Comparison of ENCODE assay signal across 16 cellular contexts in genomic region chr1:156582388-156583022, GRCh38. TPM values are rescaled to one million over a fixed set of nuclear protein-coding genes. Genes with fewer than 3 reads are reported as not detected.
DNase-seq lines count a peak whose midpoint lies in the region; ATAC-seq and TF ChIP-seq lines count a peak whose summit lies in the region.
"Had no signal": no experiment of that assay in that cellular context is flagged by ENCODE, and none has a peak within 500 bp of the region (broad histone marks: within the 10 kb centered on the region; RNA-seq: fewer than 3 reads in every experiment).

No MANE protein-coding gene starts in this region.

- H3K4me1 Mint-ChIP-seq in activated T-helper 1 cell treated with anti-CD3 and anti-CD28 coated beads, Interleukin-12 subunit alpha, Interleukin-12 subunit beta, Interleukin-2, Interleukin-4 antibody, amounts not matched to agents 30 ng/mL and 10 ng/mL and 1 ng/mL, durations not matched to agents 14 hours and 24 hours and 36 hours (ENCODE audit: low read depth) = peaks cover 12% of the 10 kb centered on the region
- H3K4me1 Mint-ChIP-seq in neural crest cell = peaks cover 15% of the 10 kb centered on the region

- no peaks in the 10 kb centered on the region for H3K36me3 Mint-ChIP-seq in activated T-helper 1 cell treated with anti-CD3 and anti-CD28 coated beads, Interleukin-12 subunit alpha, Interleukin-12 subunit beta, Interleukin-2, Interleukin-4 antibody, amounts not matched to agents 30 ng/mL and 10 ng/mL and 1 ng/mL, durations not matched to agents 14 hours and 24 hours and 36 hours (ENCODE audit: low read depth)
- no peaks in the 10 kb centered on the region for H3K36me3 Mint-ChIP-seq in neural crest cell (ENCODE audit: low read depth)

- H3K27me3 Mint-ChIP-seq in activated T-helper 1 cell treated with anti-CD3 and anti-CD28 coated beads, Interleukin-12 subunit alpha, Interleukin-12 subunit beta, Interleukin-2, Interleukin-4 antibody, amounts not matched to agents 30 ng/mL and 10 ng/mL and 1 ng/mL, durations not matched to agents 14 hours and 24 hours and 36 hours (ENCODE audit: insufficient read depth) = no peaks in the 10 kb centered on the region
- H3K27me3 Mint-ChIP-seq in neural crest cell (ENCODE audit: low read depth) = no peaks in the 10 kb centered on the region

- H3K4me3 Mint-ChIP-seq in activated T-helper 1 cell treated with anti-CD3 and anti-CD28 coated beads, Interleukin-12 subunit alpha, Interleukin-12 subunit beta, Interleukin-2, Interleukin-4 antibody, amounts not matched to agents 30 ng/mL and 10 ng/mL and 1 ng/mL, durations not matched to agents 14 hours and 24 hours and 36 hours = peak overlapping the region; percentile 74
- no peak overlapping the region for H3K4me3 Mint-ChIP-seq in neural crest cell

- intact Hi-C loops in activated T-helper 1 cell treated with anti-CD3 and anti-CD28 coated beads, Interleukin-12 subunit alpha, Interleukin-12 subunit beta, Interleukin-2, Interleukin-4 antibody, amounts not matched to agents 30 ng/mL and 10 ng/mL and 1 ng/mL, durations not matched to agents 14 hours and 24 hours and 36 hours (cut with micrococcal nuclease) = no loop called here

- TF ChIP-seq CTCF in GM12865 (IDR thresholded peaks at IDR 0.05; ENCODE audit: insufficient read depth, low read depth, low read length, missing control alignments) = no peak
- no peak for TF ChIP-seq CTCF in neural crest cell (conservative IDR thresholded peaks at IDR 0.05)

- DNase-seq in GM12865 (ENCODE audit: low read depth) = peak; percentile 16
- DNase-seq in activated T-helper 1 cell treated with anti-CD3 and anti-CD28 coated beads, Interleukin-12 subunit alpha, Interleukin-12 subunit beta, Interleukin-2, Interleukin-4 antibody, amounts not matched to agents 30 ng/mL and 10 ng/mL and 1 ng/mL, durations not matched to agents 14 hours and 24 hours and 36 hours (ENCODE audit: low spot score) = no peak
- DNase-seq in neural crest cell (ENCODE audit: low read depth, low spot score) = no peak
- no peak for DNase-seq in NCI-H2196 (lab: John Stamatoyannopoulos, UW; ENCODE audit: unreplicated experiment)
- DNase-seq in RKO (ENCODE audit: low spot score) = no peak
- DNase-seq: activated CD4-positive, CD25-positive, alpha-beta regulatory T cell treated with anti-CD3 and anti-CD28 coated beads, Interleukin-2, amount 50 U/mL, for 72 hours; hippocampal formation; NCI-H510A; psoas muscle; SIG-M5 had no signal

- H3K4me3 ChIP-seq in GM12865 (ENCODE audit: low read depth, low read length) = no peak overlapping the region
- H3K4me3 ChIP-seq: lung, psoas muscle, thoracic aorta had no signal

- no peaks in the 10 kb centered on the region for H3K9me3 Mint-ChIP-seq in activated T-helper 1 cell treated with anti-CD3 and anti-CD28 coated beads, Interleukin-12 subunit alpha, Interleukin-12 subunit beta, Interleukin-2, Interleukin-4 antibody, amounts not matched to agents 30 ng/mL and 10 ng/mL and 1 ng/mL, durations not matched to agents 14 hours and 24 hours and 36 hours
- H3K9me3 Mint-ChIP-seq in neural crest cell = no peaks in the 10 kb centered on the region

- ATAC-seq in HG03280 (IDR thresholded peaks at IDR 0.05; ENCODE audit: unreplicated experiment) (peak; percentile 48), GM19324 (IDR thresholded peaks at IDR 0.05; ENCODE audit: low FRiP score, unreplicated experiment) (no peak), GM21619 (IDR thresholded peaks at IDR 0.05; ENCODE audit: unreplicated experiment) (no peak)

- peak overlapping the region; percentile 83 for H3K27ac Mint-ChIP-seq in activated T-helper 1 cell treated with anti-CD3 and anti-CD28 coated beads, Interleukin-12 subunit alpha, Interleukin-12 subunit beta, Interleukin-2, Interleukin-4 antibody, amounts not matched to agents 30 ng/mL and 10 ng/mL and 1 ng/mL, durations not matched to agents 14 hours and 24 hours and 36 hours
- peak overlapping the region; percentile 36 for H3K27ac Mint-ChIP-seq in neural crest cell (ENCODE audit: unreplicated experiment)

RNA-seq across cellular contexts. Expression of gene TTC24, which starts 3.0 kb away (rescaled TPM):
- 3.7 and 4.1 TPM in 2 replicates for total RNA-seq in activated T-helper 1 cell treated with anti-CD3 and anti-CD28 coated beads, Interleukin-12 subunit alpha, Interleukin-12 subunit beta, Interleukin-2, Interleukin-4 antibody, amounts not matched to agents 30 ng/mL and 10 ng/mL and 1 ng/mL, durations not matched to agents 14 hours and 24 hours and 36 hours
- not detected in 2 replicates for total RNA-seq in neural crest cell
- total RNA-seq: endothelial cell of umbilical vein, thoracic aorta had no signal

RNA-seq across cellular contexts. Expression of gene NAXE, which starts 9.1 kb away (rescaled TPM):
- total RNA-seq in activated T-helper 1 cell treated with anti-CD3 and anti-CD28 coated beads, Interleukin-12 subunit alpha, Interleukin-12 subunit beta, Interleukin-2, Interleukin-4 antibody, amounts not matched to agents 30 ng/mL and 10 ng/mL and 1 ng/mL, durations not matched to agents 14 hours and 24 hours and 36 hours = 77.8 and 78.0 TPM in 2 replicates
- 76.5 and 80.6 TPM in 2 replicates for total RNA-seq in neural crest cell

RNA-seq across cellular contexts. Expression of gene IQGAP3, which starts 10.1 kb away (rescaled TPM):
- 10.3 and 11.2 TPM in 2 replicates for total RNA-seq in activated T-helper 1 cell treated with anti-CD3 and anti-CD28 coated beads, Interleukin-12 subunit alpha, Interleukin-12 subunit beta, Interleukin-2, Interleukin-4 antibody, amounts not matched to agents 30 ng/mL and 10 ng/mL and 1 ng/mL, durations not matched to agents 14 hours and 24 hours and 36 hours
- 43.1 and 43.5 TPM in 2 replicates for total RNA-seq in neural crest cell

RNA-seq across cellular contexts. Expression of gene GPATCH4, which starts 18.8 kb away (rescaled TPM):
- total RNA-seq in activated T-helper 1 cell treated with anti-CD3 and anti-CD28 coated beads, Interleukin-12 subunit alpha, Interleukin-12 subunit beta, Interleukin-2, Interleukin-4 antibody, amounts not matched to agents 30 ng/mL and 10 ng/mL and 1 ng/mL, durations not matched to agents 14 hours and 24 hours and 36 hours = 102 and 104 TPM in 2 replicates
- 40.6 and 41.2 TPM in 2 replicates for total RNA-seq in neural crest cell

RNA-seq across cellular contexts. Expression of gene HAPLN2, which starts 36.7 kb away (rescaled TPM):
- not detected in 2 replicates for total RNA-seq in activated T-helper 1 cell treated with anti-CD3 and anti-CD28 coated beads, Interleukin-12 subunit alpha, Interleukin-12 subunit beta, Interleukin-2, Interleukin-4 antibody, amounts not matched to agents 30 ng/mL and 10 ng/mL and 1 ng/mL, durations not matched to agents 14 hours and 24 hours and 36 hours
- total RNA-seq in neural crest cell = 0.70 and 0.91 TPM in 2 replicates
- total RNA-seq: endothelial cell of umbilical vein had no signal
